In genomic region chr17:47744168-47745036, GRCh38 we compare ENCODE assay signal across 1 cellular context.
TF ChIP-seq lines count a peak whose summit lies in the region.

No MANE protein-coding gene starts in this region.

TF ChIP-seq in IMR-90, 13 proteins besides CTCF, POLR2A, EP300 and RAD21:
- no peak for TF ChIP-seq MAZ (IDR thresholded peaks at IDR 0.05; ENCODE audit: borderline replicate concordance, low read depth, low read length)
- no peak for TF ChIP-seq RFX5 (IDR thresholded peaks at IDR 0.05; ENCODE audit: low read depth, low read length)
- no peak for TF ChIP-seq MAFK (IDR thresholded peaks at IDR 0.05; ENCODE audit: low read depth, low read length)
- TF ChIP-seq CHD1 (IDR thresholded peaks at IDR 0.05; ENCODE audit: low read depth, low read length): no peak
- no peak for TF ChIP-seq MXI1 (IDR thresholded peaks at IDR 0.05; ENCODE audit: borderline replicate concordance, low read depth, low read length)
- TF ChIP-seq SMC3 (IDR thresholded peaks at IDR 0.05; ENCODE audit: low read depth, low read length): no peak
- no peak for TF ChIP-seq ELK1 (IDR thresholded peaks at IDR 0.05; ENCODE audit: borderline replicate concordance, low read depth, low read length)
- no peak for TF ChIP-seq CEBPB (IDR thresholded peaks at IDR 0.05; ENCODE audit: low read depth, low read length)
- no peak for TF ChIP-seq USF2 (IDR thresholded peaks at IDR 0.05; ENCODE audit: low read depth, low read length)
- no peak for TF ChIP-seq FOS (IDR thresholded peaks at IDR 0.05; ENCODE audit: low read depth, low read length)
- no peak for TF ChIP-seq RCOR1 (IDR thresholded peaks at IDR 0.05; ENCODE audit: insufficient replicate concordance, low read length)
- no peak for TF ChIP-seq BHLHE40 (IDR thresholded peaks at IDR 0.05; ENCODE audit: low read depth, low read length)
- no peak for TF ChIP-seq NFE2L2 (IDR thresholded peaks at IDR 0.05; ENCODE audit: low read depth, low read length)
